In the genomic region with DNA sequence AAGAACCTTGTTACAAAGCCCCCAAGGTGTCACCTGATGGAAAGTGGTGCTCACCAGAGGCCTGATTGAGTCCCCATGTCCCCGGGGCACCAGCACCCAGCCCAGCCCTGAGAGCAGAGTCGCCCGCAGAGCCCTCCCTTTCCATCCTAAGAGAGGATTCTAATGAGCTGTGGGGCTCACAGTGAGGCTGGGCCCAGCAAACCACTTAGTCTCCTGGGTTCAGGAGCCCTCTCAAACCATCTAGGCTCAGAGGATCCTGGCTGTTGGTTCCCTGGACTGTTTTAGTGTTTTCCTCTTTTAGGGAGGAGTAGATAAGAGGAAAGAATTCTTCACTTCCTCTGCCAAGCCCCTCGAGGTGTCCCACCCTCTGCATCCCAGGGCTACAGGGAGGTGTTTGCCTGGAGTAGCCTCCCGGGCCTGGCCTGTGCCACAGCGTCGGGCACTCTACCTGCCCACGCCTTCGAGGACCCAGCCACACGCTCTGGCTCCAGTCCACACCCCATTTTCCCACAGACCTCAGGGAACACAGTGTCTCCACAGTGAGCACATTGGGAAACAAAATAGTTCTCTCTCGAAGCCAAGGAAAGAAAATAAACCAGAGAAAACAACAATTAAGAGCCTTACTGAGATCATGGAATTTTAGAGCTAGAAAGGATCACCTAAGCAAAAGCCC, we compare ENCODE assay signal across 12 cellular contexts. TPM values are rescaled to one million over a fixed set of nuclear protein-coding genes. Genes with fewer than 3 reads are reported as not detected.
DNase-seq lines count a peak whose midpoint lies in the region; ATAC-seq and TF ChIP-seq lines count a peak whose summit lies in the region.
"Had no signal": no experiment of that assay in that cellular context is flagged by ENCODE, and none has a peak within 500 bp of the region (broad histone marks: within the 10 kb centered on the region; RNA-seq: fewer than 3 reads in every experiment).

No MANE protein-coding gene starts in this region.

- H3K36me3 ChIP-seq in adipocyte (ENCODE audit: control insufficient read depth, insufficient read depth, low read length, severe bottlenecking) = no peaks in the 10 kb centered on the region
- peaks cover 0 to 56% (median 0%) of the 10 kb centered on the region in 3 donors for H3K36me3 ChIP-seq in esophagus squamous epithelium
- peaks cover 9 to 18% of the 10 kb centered on the region in 2 donors for H3K36me3 ChIP-seq in stomach smooth muscle (ENCODE audit: control insufficient read depth in 2 of 2, insufficient read depth in 2 of 2, low read length in 2 of 2)

- WGBS in esophagus squamous epithelium, 2 donors = 44 to 45% methylated on average over 1 to 8 of the region's 11 CpGs

- no peak for ATAC-seq in HG02938 (IDR thresholded peaks at IDR 0.05; ENCODE audit: unreplicated experiment)
- no peak for ATAC-seq in GM21390 (IDR thresholded peaks at IDR 0.05; ENCODE audit: unreplicated experiment)
- ATAC-seq in GM18909 (IDR thresholded peaks at IDR 0.05; ENCODE audit: poor library complexity, unreplicated experiment) = no peak
- ATAC-seq in activated T-cell treated with anti-CD3 and anti-CD28 coated beads, Interleukin-2, amount 50 U/mL, for 4 hours = no peak
- ATAC-seq: left colon had no signal

- H3K27ac ChIP-seq in esophagus squamous epithelium (peak overlapping the region in 3 of 4 donors; percentile 70 to 80 (median 79)), stomach smooth muscle (ENCODE audit: low read length) (peak overlapping the region; percentile 70)

- H3K4me1 ChIP-seq in adipocyte (ENCODE audit: control insufficient read depth, insufficient read depth, low read length) (peaks cover 47% of the 10 kb centered on the region), esophagus squamous epithelium (peaks cover 0 to 37% (median 21%) of the 10 kb centered on the region in 3 donors), stomach smooth muscle (ENCODE audit: control insufficient read depth, insufficient read depth, low read length) (peaks cover 9% of the 10 kb centered on the region)

- peaks cover 10% of the 10 kb centered on the region for H3K36me3 Mint-ChIP-seq in activated T-cell treated with anti-CD3 and anti-CD28 coated beads, Interleukin-2, amount 50 U/mL, for 4 hours (ENCODE audit: insufficient read depth)

- peak overlapping the region; percentile 52 for H3K9ac ChIP-seq in adipocyte (ENCODE audit: low read length)
- H3K9ac ChIP-seq in stomach smooth muscle (ENCODE audit: low read length in 2 of 2) = no peak overlapping the region

- peaks cover 17% of the 10 kb centered on the region for H3K4me1 Mint-ChIP-seq in activated T-cell treated with anti-CD3 and anti-CD28 coated beads, Interleukin-2, amount 50 U/mL, for 4 hours (ENCODE audit: low read depth)
- H3K4me1 Mint-ChIP-seq: CD14-positive monocyte had no signal

- H3K9me3 Mint-ChIP-seq in activated T-cell treated with anti-CD3 and anti-CD28 coated beads, Interleukin-2, amount 50 U/mL, for 4 hours = no peaks in the 10 kb centered on the region

- no peaks in the 10 kb centered on the region for H3K27me3 ChIP-seq in adipocyte (replicated peaks; ENCODE audit: control insufficient read depth, insufficient read depth, low read length)
- H3K27me3 ChIP-seq in esophagus squamous epithelium = no peaks in the 10 kb centered on the region
- H3K27me3 ChIP-seq in stomach smooth muscle (ENCODE audit: control insufficient read depth in 1 of 2, insufficient read depth in 2 of 2, low read length in 2 of 2) = no peaks in the 10 kb centered on the region

- intact Hi-C loops in esophagus squamous epithelium (cut with DNase I) = no loop called here

- H3K9me3 ChIP-seq in adipocyte (ENCODE audit: control insufficient read depth, low read length) (no peaks in the 10 kb centered on the region), esophagus squamous epithelium (no peaks in the 10 kb centered on the region), stomach smooth muscle (ENCODE audit: control insufficient read depth in 2 of 2, low read length in 2 of 2) (no peaks in the 10 kb centered on the region)

- no peak overlapping the region for H3K4me3 Mint-ChIP-seq in activated T-cell treated with anti-CD3 and anti-CD28 coated beads, Interleukin-2, amount 50 U/mL, for 4 hours
- H3K4me3 Mint-ChIP-seq: CD14-positive monocyte had no signal

- no peak for TF ChIP-seq POLR2A in esophagus squamous epithelium (IDR thresholded peaks at IDR 0.05)

- no peak for TF ChIP-seq CTCF in esophagus squamous epithelium (IDR thresholded peaks at IDR 0.05)

- H3K27me3 Mint-ChIP-seq in activated T-cell treated with anti-CD3 and anti-CD28 coated beads, Interleukin-2, amount 50 U/mL, for 4 hours (ENCODE audit: low read depth) = no peaks in the 10 kb centered on the region

- no peak overlapping the region for H3K4me3 ChIP-seq in adipocyte (ENCODE audit: low read length)
- H3K4me3 ChIP-seq in esophagus squamous epithelium = no peak overlapping the region
- H3K4me3 ChIP-seq in stomach smooth muscle (ENCODE audit: low read length in 2 of 2) = no peak overlapping the region

- DNase-seq in adipocyte (ENCODE audit: low read depth) (peak; percentile 28), esophagus squamous epithelium (lab: John Stamatoyannopoulos, UW) (no peak), medulla oblongata (ENCODE audit: extremely low spot score) (peak; percentile 62)
- DNase-seq in activated T-cell treated with anti-CD3 and anti-CD28 coated beads, Interleukin-2, amount 50 U/mL, for 4 hours = no peak
- DNase-seq: left colon, NCI-H446, RPMI8226 had no signal

RNA-seq across cellular contexts. Expression of a gene that starts 34.4 kb away (rescaled TPM):
- total RNA-seq in esophagus squamous epithelium = 10 to 100 TPM in 1 of 4 donors, 1 to 10 TPM in 3; 4.7 to 11.3 (median 7.9) TPM
- 1 to 10 TPM; 3.5 to 4.1 (median 3.6) TPM for total RNA-seq in activated T-cell treated with anti-CD3 and anti-CD28 coated beads, Interleukin-2, amount 50 U/mL, for 4 hours

Comparison
In these comparisons a context has a peak if more than half of its experiments do, and no peak if none do; other contexts are left out.
1. DNase-seq: peak in adipocyte (single experiment) and medulla oblongata (single experiment); none in esophagus squamous epithelium (single experiment) and activated T-cell treated with anti-CD3 and anti-CD28 coated beads, Interleukin-2, amount 50 U/mL, for 4 hours (single experiment).